ENCODE assay signal across 1 cellular context in genomic region chr2:200670313-200670712, GRCh38.
TF ChIP-seq lines count a peak whose summit lies in the region.

No MANE protein-coding gene starts in this region.

TF ChIP-seq in HCT116, 20 proteins besides CTCF, POLR2A, EP300 and RAD21 (continued from another document):
- TF ChIP-seq MAX (IDR thresholded peaks at IDR 0.05) = no peak
- no peak for TF ChIP-seq CBX3 (IDR thresholded peaks at IDR 0.05; ENCODE audit: low read depth)
- no peak for TF ChIP-seq EZH2phosphoT487 (IDR thresholded peaks at IDR 0.05; ENCODE audit: borderline replicate concordance)
- no peak for TF ChIP-seq POLR2AphosphoS5 (IDR thresholded peaks at IDR 0.05; ENCODE audit: low read depth, low read length)
- TF ChIP-seq CEBPB (IDR thresholded peaks at IDR 0.05; ENCODE audit: low read depth) = no peak
- TF ChIP-seq REST (IDR thresholded peaks at IDR 0.05; ENCODE audit: low read depth) = no peak
- no peak for TF ChIP-seq SP1 (IDR thresholded peaks at IDR 0.05; ENCODE audit: low read depth)
- no peak for TF ChIP-seq ZNF274 (IDR thresholded peaks at IDR 0.05; ENCODE audit: low read depth, low read length)
- TF ChIP-seq ZFX (IDR thresholded peaks at IDR 0.05) = no peak
